18 cellular contexts compared by ENCODE assay signal in the genomic region with DNA sequence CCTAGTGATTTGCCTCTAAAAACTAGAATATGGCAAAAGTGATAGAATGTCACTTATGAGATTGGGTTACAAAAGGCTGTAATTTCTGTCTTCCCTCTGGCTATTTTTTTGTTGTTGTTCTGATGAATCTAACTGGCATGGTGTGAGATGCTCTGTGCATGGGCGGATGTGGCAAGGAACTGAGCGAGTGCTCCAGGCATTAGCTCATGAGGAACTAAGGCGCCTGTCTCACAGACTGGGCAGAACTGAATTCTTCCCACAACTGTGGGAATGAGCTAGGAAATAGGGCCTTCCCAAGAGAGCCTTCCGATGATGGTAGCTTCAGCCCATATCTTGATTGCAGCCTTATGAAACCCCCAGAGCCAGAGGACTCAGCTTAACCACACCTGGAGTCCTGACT.
A peak's percentile ranks its signal among the peaks of the same experiment; 100 is the strongest.
DNase-seq lines count a peak whose midpoint lies in the region; ATAC-seq, FAIRE-seq and TF ChIP-seq lines count a peak whose summit lies in the region.
"Had no signal": no experiment of that assay in that cellular context is flagged by ENCODE, and none has a peak within 500 bp of the region (broad histone marks: within the 10 kb centered on the region; RNA-seq: fewer than 3 reads in every experiment).

No MANE protein-coding gene starts in this region.

- H3K27me3 ChIP-seq in breast epithelium (peaks cover 0 to 11% of the 10 kb centered on the region in 2 donors), Caco-2 (replicated peaks; ENCODE audit: control insufficient read depth, insufficient read depth, low read length) (no peaks in the 10 kb centered on the region)
- H3K27me3 ChIP-seq in naive thymus-derived CD4-positive, alpha-beta T cell (ENCODE audit: control insufficient read depth in 2 of 2, insufficient read depth in 2 of 2, low read length in 2 of 2) = no peaks in the 10 kb centered on the region

- CTCF ChIA-PET in MCF 10A (lab: Yijun Ruan, JAX) (no interaction called here), Caco-2 (lab: Charles Lee) (no interaction called here)
- CTCF ChIA-PET in naive thymus-derived CD4-positive, alpha-beta T cell (lab: Charles Lee) = no interaction called here

- POLR2A ChIA-PET in MCF 10A (lab: Yijun Ruan, JAX) = interaction anchor here (0.7 to 1.6 kb wide), 2 partner anchors 12 to 19 kb away, joined by 4 to 6 read pairs; no protein-coding TSS in a partner anchor
- POLR2A ChIA-PET in Caco-2 (lab: Charles Lee) = no interaction called here
- POLR2A ChIA-PET in naive thymus-derived CD4-positive, alpha-beta T cell (lab: Charles Lee) = no interaction called here

- H3K4me1 ChIP-seq in breast epithelium (no peaks in the 10 kb centered on the region), Caco-2 (no peaks in the 10 kb centered on the region)
- no peaks in the 10 kb centered on the region for H3K4me1 ChIP-seq in naive thymus-derived CD4-positive, alpha-beta T cell (ENCODE audit: control insufficient read depth in 2 of 2, insufficient read depth in 2 of 2, low read length in 2 of 2)

- no peak overlapping the region for H3K27ac Mint-ChIP-seq in MCF 10A (ENCODE audit: low read depth, unreplicated experiment)
- H3K27ac Mint-ChIP-seq in Caco-2 (ENCODE audit: unreplicated experiment) = no peak overlapping the region
- H3K27ac Mint-ChIP-seq in naive thymus-derived CD4-positive, alpha-beta T cell = no peak overlapping the region

- DNase-seq in MCF 10A (ENCODE audit: unreplicated experiment) (peak; percentile 42), breast epithelium (ENCODE audit: low spot score in 2 of 2) (no peak), RCC 7860 (ENCODE audit: low spot score) (peak; percentile 5), foreskin melanocyte (peak; percentile 35), Right ventricle myocardium inferior (ENCODE audit: missing footprints) (no peak), Caco-2 (no peak)
- no peak for DNase-seq in naive thymus-derived CD4-positive, alpha-beta T cell
- DNase-seq: C1 segment of cervical spinal cord, DMS153, NCI-H1417, NCI-H1930, NCI-H524 treated with DMSO at 0.1 percent for 48 hours, OCI-M1, T-helper 1 cell had no signal

- no peaks in the 10 kb centered on the region for H3K36me3 ChIP-seq in breast epithelium
- no peaks in the 10 kb centered on the region for H3K36me3 ChIP-seq in Caco-2 (ENCODE audit: control insufficient read depth, insufficient read depth, low read length)
- no peaks in the 10 kb centered on the region for H3K36me3 ChIP-seq in naive thymus-derived CD4-positive, alpha-beta T cell (ENCODE audit: control insufficient read depth in 2 of 3, insufficient read depth in 3 of 3, low read length in 3 of 3)

- H3K9me3 Mint-ChIP-seq in MCF 10A (ENCODE audit: unreplicated experiment) (no peaks in the 10 kb centered on the region), Caco-2 (ENCODE audit: unreplicated experiment) (no peaks in the 10 kb centered on the region)
- H3K9me3 Mint-ChIP-seq in naive thymus-derived CD4-positive, alpha-beta T cell = peaks cover 0 to 7% (median 0%) of the 10 kb centered on the region in 11 donors

- BruUV-seq in MCF 10A (replicated peaks; lab: Mats Ljungman, UMichigan) (no TSS peak), Caco-2 (replicated peaks; lab: Mats Ljungman, UMichigan) (no TSS peak)

- intact Hi-C loops in MCF 10A (cut with micrococcal nuclease) (no loop called here), breast epithelium (cut with DNase I; ENCODE audit: low total_unique reads) (no loop called here), Right ventricle myocardium inferior (cut with DNase I) (no loop called here), Caco-2 (cut with micrococcal nuclease; ENCODE audit: unreplicated experiment) (no loop called here)
- intact Hi-C loops in naive thymus-derived CD4-positive, alpha-beta T cell (cut with micrococcal nuclease) = no loop called here

- H3K27me3 Mint-ChIP-seq in MCF 10A (ENCODE audit: insufficient read depth, unreplicated experiment) (peaks cover 23% of the 10 kb centered on the region), Caco-2 (ENCODE audit: insufficient read depth, unreplicated experiment) (peaks cover 4% of the 10 kb centered on the region)
- H3K27me3 Mint-ChIP-seq in naive thymus-derived CD4-positive, alpha-beta T cell = peaks cover 0 to 14% (median 7%) of the 10 kb centered on the region in 5 donors

- TF ChIP-seq CTCF in MCF 10A (IDR thresholded peaks at IDR 0.05; ENCODE audit: unreplicated experiment) (no peak), breast epithelium (IDR thresholded peaks at IDR 0.05) (no peak), Caco-2 (IDR thresholded peaks at IDR 0.05; ENCODE audit: insufficient read depth in 1 of 2, low read depth in 1 of 2, low read length in 1 of 2, severe bottlenecking in 1 of 2, unreplicated experiment in 1 of 2) (no peak)

- H3K27ac ChIP-seq in breast epithelium = no peak overlapping the region
- H3K27ac ChIP-seq in naive thymus-derived CD4-positive, alpha-beta T cell (ENCODE audit: low read depth, low read length) = no peak overlapping the region
- H3K27ac ChIP-seq: 22Rv1, KMS-11 had no signal

- FAIRE-seq in RCC 7860 (lab: Jason Lieb, UNC) = no peak
- FAIRE-seq: GM12891 had no signal

- H3K4me3 Mint-ChIP-seq in MCF 10A (ENCODE audit: unreplicated experiment) (no peak overlapping the region), Caco-2 (ENCODE audit: unreplicated experiment) (no peak overlapping the region)
- H3K4me3 Mint-ChIP-seq in naive thymus-derived CD4-positive, alpha-beta T cell = no peak overlapping the region

- no peak for TF ChIP-seq POLR2A in breast epithelium (IDR thresholded peaks at IDR 0.05)

- H3K4me1 Mint-ChIP-seq in MCF 10A (ENCODE audit: insufficient read depth, unreplicated experiment) (no peaks in the 10 kb centered on the region), Caco-2 (ENCODE audit: low read depth, unreplicated experiment) (no peaks in the 10 kb centered on the region)
- H3K4me1 Mint-ChIP-seq in naive thymus-derived CD4-positive, alpha-beta T cell = no peaks in the 10 kb centered on the region

- ATAC-seq in Right ventricle myocardium inferior (no peak), GM19351 (IDR thresholded peaks at IDR 0.05; ENCODE audit: unreplicated experiment) (no peak)
- no peak for ATAC-seq in naive thymus-derived CD4-positive, alpha-beta T cell

- H3K4me3 ChIP-seq in breast epithelium (no peak overlapping the region), Caco-2 (ENCODE audit: low read depth, low read length) (no peak overlapping the region)
- H3K4me3 ChIP-seq in naive thymus-derived CD4-positive, alpha-beta T cell (ENCODE audit: low read length) = no peak overlapping the region

- H3K36me3 Mint-ChIP-seq in MCF 10A (ENCODE audit: insufficient read depth, unreplicated experiment) = no peaks in the 10 kb centered on the region
- no peaks in the 10 kb centered on the region for H3K36me3 Mint-ChIP-seq in Caco-2 (ENCODE audit: insufficient read depth, unreplicated experiment)
- H3K36me3 Mint-ChIP-seq in naive thymus-derived CD4-positive, alpha-beta T cell = no peaks in the 10 kb centered on the region

- no peaks in the 10 kb centered on the region for H3K9me3 ChIP-seq in breast epithelium
- H3K9me3 ChIP-seq in Caco-2 = no peaks in the 10 kb centered on the region
- H3K9me3 ChIP-seq in naive thymus-derived CD4-positive, alpha-beta T cell (ENCODE audit: control insufficient read depth in 2 of 3, low read length in 3 of 3) = no peaks in the 10 kb centered on the region

Comparison
In these comparisons a context has a peak if more than half of its experiments do, and no peak if none do; other contexts are left out.
1. DNase-seq: peak in MCF 10A (single experiment), RCC 7860 (single experiment) and foreskin melanocyte (single experiment); none in breast epithelium (0 of 2), Right ventricle myocardium inferior (single experiment), Caco-2 (0 of 2) and naive thymus-derived CD4-positive, alpha-beta T cell (0 of 9).